21 cellular contexts compared by ENCODE assay signal in the genomic region with DNA sequence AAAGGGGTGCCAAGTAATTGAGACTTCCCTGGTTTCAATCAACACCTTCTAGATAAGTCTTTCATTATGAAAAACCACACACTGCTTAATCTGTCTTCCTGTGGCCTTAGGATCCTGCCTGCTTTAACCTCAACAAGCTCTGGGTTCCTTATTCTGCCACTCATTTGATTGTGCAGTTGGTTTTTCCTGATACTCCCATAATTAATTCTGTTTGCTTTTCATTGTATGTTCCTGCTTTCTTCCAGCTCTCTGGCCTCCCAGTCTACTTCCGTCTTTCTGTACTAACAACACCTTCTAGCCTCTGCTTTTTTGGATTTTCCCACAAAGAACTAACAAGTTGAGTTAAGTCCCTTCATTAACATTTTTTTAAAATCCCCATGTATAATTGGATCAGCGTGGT. TPM values are rescaled to one million over a fixed set of nuclear protein-coding genes. Genes with fewer than 3 reads are reported as not detected.
DNase-seq lines count a peak whose midpoint lies in the region; ATAC-seq, FAIRE-seq and TF ChIP-seq lines count a peak whose summit lies in the region.
"Had no signal": no experiment of that assay in that cellular context is flagged by ENCODE, and none has a peak within 500 bp of the region (broad histone marks: within the 10 kb centered on the region; RNA-seq: fewer than 3 reads in every experiment).

No MANE protein-coding gene starts in this region.

- peaks cover 2% of the 10 kb centered on the region for H3K27me3 Mint-ChIP-seq in activated naive CD8-positive, alpha-beta T cell
- no peaks in the 10 kb centered on the region for H3K27me3 Mint-ChIP-seq in activated naive CD8-positive, alpha-beta T cell treated with anti-CD3 and anti-CD28 coated beads for 36 hours
- H3K27me3 Mint-ChIP-seq: type B pancreatic cell had no signal

- BruUV-seq in OCI-LY7 (replicated peaks; lab: Mats Ljungman, UMichigan), result no TSS peak

- no peak overlapping the region for H3K27ac ChIP-seq in OCI-LY7 (ENCODE audit: low read depth, low read length, poor library complexity, severe bottlenecking)
- H3K27ac ChIP-seq: ovary, right lobe of liver had no signal

- no peak for FAIRE-seq in bronchial epithelial cell (lab: Jason Lieb, UNC)

- no peaks in the 10 kb centered on the region for H3K36me3 ChIP-seq in OCI-LY7 (ENCODE audit: insufficient read depth, low read length)
- no peaks in the 10 kb centered on the region for H3K36me3 ChIP-seq in bronchial epithelial cell (ENCODE audit: control insufficient read depth, insufficient read depth, low read length)
- H3K36me3 ChIP-seq: ovary, right lobe of liver had no signal

- peak overlapping the region; percentile 1 for H3K27ac Mint-ChIP-seq in activated naive CD8-positive, alpha-beta T cell
- no peak overlapping the region for H3K27ac Mint-ChIP-seq in activated naive CD8-positive, alpha-beta T cell treated with anti-CD3 and anti-CD28 coated beads for 36 hours
- H3K27ac Mint-ChIP-seq: type B pancreatic cell had no signal

- TF ChIP-seq CTCF in OCI-LY7 (conservative IDR thresholded peaks at IDR 0.05; ENCODE audit: low read length) (no peak), bronchial epithelial cell (IDR thresholded peaks at IDR 0.05; ENCODE audit: insufficient read depth, low read length, severe bottlenecking) (no peak)

- H4K20me1 ChIP-seq in OCI-LY7 (ENCODE audit: insufficient read depth, low read length), result no peaks in the 10 kb centered on the region

- DNase-seq in activated naive CD8-positive, alpha-beta T cell treated with anti-CD3 and anti-CD28 coated beads for 36 hours, result no peak
- no peak for DNase-seq in OCI-LY7 (ENCODE audit: low spot score)
- DNase-seq in bronchial epithelial cell (ENCODE audit: low read depth), result peak; percentile 12
- DNase-seq in stimulated activated CD4-positive, alpha-beta T cell treated with anti-CD3 and anti-CD28 coated beads, Interleukin-2, amount 100 ng/mL, for 24 hours, result no peak
- no peak for DNase-seq in G401 (ENCODE audit: low spot score)
- DNase-seq: activated CD4-positive, alpha-beta T cell treated with anti-CD3 and anti-CD28 coated beads for 48 hours; activated gamma-delta T cell treated with Interleukin-2 at 50 U/mL for 16 hours; effector CD8-positive, alpha-beta T cell; GOT3; head of caudate nucleus; NCI-H187; NCI-H345; ovary; right lobe of liver; SHP77; stimulated activated naive CD4-positive, alpha-beta T cell treated with Interleukin-2 at 50 U/mL for 16 hours had no signal

- no peaks in the 10 kb centered on the region for H3K79me2 ChIP-seq in OCI-LY7 (ENCODE audit: insufficient read depth, low read depth, low read length)

- CTCF ChIA-PET in OCI-LY7 (lab: Charles Lee; ENCODE audit: unreplicated experiment), result no interaction called here

- H3K4me2 ChIP-seq in OCI-LY7 (ENCODE audit: low read length), result no peak overlapping the region

- no peak overlapping the region for H3K4me3 Mint-ChIP-seq in activated naive CD8-positive, alpha-beta T cell
- H3K4me3 Mint-ChIP-seq in activated naive CD8-positive, alpha-beta T cell treated with anti-CD3 and anti-CD28 coated beads for 36 hours, result no peak overlapping the region
- H3K4me3 Mint-ChIP-seq: central memory CD8-positive, alpha-beta T cell; type B pancreatic cell had no signal

- no peaks in the 10 kb centered on the region for H3K9me3 Mint-ChIP-seq in activated naive CD8-positive, alpha-beta T cell (ENCODE audit: low read depth)
- no peaks in the 10 kb centered on the region for H3K9me3 Mint-ChIP-seq in activated naive CD8-positive, alpha-beta T cell treated with anti-CD3 and anti-CD28 coated beads for 36 hours
- H3K9me3 Mint-ChIP-seq: central memory CD8-positive, alpha-beta T cell; type B pancreatic cell had no signal

- ATAC-seq in GM19397 (IDR thresholded peaks at IDR 0.05; ENCODE audit: unreplicated experiment) (no peak), HG03025 (IDR thresholded peaks at IDR 0.05; ENCODE audit: low FRiP score, unreplicated experiment) (no peak)
- ATAC-seq: right lobe of liver had no signal

- H3K9me3 ChIP-seq in OCI-LY7 (ENCODE audit: low read length), result no peaks in the 10 kb centered on the region
- H3K9me3 ChIP-seq: ovary, right lobe of liver had no signal

- H2AFZ ChIP-seq in OCI-LY7 (ENCODE audit: low read length), result peak overlapping the region; percentile 5; the same call in 1 of the 2 replicates

- H3K4me1 ChIP-seq in OCI-LY7 (ENCODE audit: insufficient read depth, low read length, poor library complexity, severe bottlenecking), result no peaks in the 10 kb centered on the region
- H3K4me1 ChIP-seq: right lobe of liver had no signal

- H3K4me3 ChIP-seq in OCI-LY7 (ENCODE audit: low read depth, low read length, poor library complexity, severe bottlenecking) (no peak overlapping the region), bronchial epithelial cell (ENCODE audit: low read depth, low read length) (no peak overlapping the region)
- H3K4me3 ChIP-seq: ovary, right lobe of liver had no signal

- H3K4me1 Mint-ChIP-seq in activated naive CD8-positive, alpha-beta T cell (ENCODE audit: low read depth), result peaks cover 18% of the 10 kb centered on the region
- H3K4me1 Mint-ChIP-seq in activated naive CD8-positive, alpha-beta T cell treated with anti-CD3 and anti-CD28 coated beads for 36 hours, result peaks cover 13% of the 10 kb centered on the region

- H3K9me2 ChIP-seq in OCI-LY7 (ENCODE audit: insufficient read depth, low read length), result no peaks in the 10 kb centered on the region

- H3K27me3 ChIP-seq in bronchial epithelial cell (ENCODE audit: control insufficient read depth, insufficient read depth, low read length), result no peaks in the 10 kb centered on the region
- H3K27me3 ChIP-seq: ovary, right lobe of liver had no signal

- in situ Hi-C loops in G401 (cut with HindIII; ENCODE audit: low sequenced_read_pairs), result no loop called here

- POLR2A ChIA-PET in OCI-LY7 (lab: Charles Lee), result interaction anchor here (0.6 to 0.7 kb wide), 3 partner anchors 19 to 603 kb away, joined by 4 to 5 read pairs (median 4); no protein-coding TSS in a partner anchor

- no peaks in the 10 kb centered on the region for H3K36me3 Mint-ChIP-seq in activated naive CD8-positive, alpha-beta T cell
- H3K36me3 Mint-ChIP-seq in activated naive CD8-positive, alpha-beta T cell treated with anti-CD3 and anti-CD28 coated beads for 36 hours, result no peaks in the 10 kb centered on the region
- H3K36me3 Mint-ChIP-seq: type B pancreatic cell had no signal

- intact Hi-C loops in OCI-LY7 (cut with micrococcal nuclease; ENCODE audit: unreplicated experiment), result no loop called here

RNA-seq across cellular contexts. Expression of a gene that starts 20.2 kb away (rescaled TPM):
- total RNA-seq in activated naive CD8-positive, alpha-beta T cell treated with anti-CD3 and anti-CD28 coated beads for 36 hours, result not detected
- not detected in 2 replicates for total RNA-seq in OCI-LY7 (2014; rRNA removed; shearing (Covaris generic))
- total RNA-seq in OCI-LY7 (2022), result not detected in 2 replicates
- 8.2 and 37.5 TPM in 2 replicates for total RNA-seq in bronchial epithelial cell
- not detected in 2 replicates for total RNA-seq in G401 (2014; rRNA removed; shearing (Covaris generic))
